ENCODE assay signal across 7 cellular contexts in genomic region chr2:213251618-213252017, GRCh38. TPM values are rescaled to one million over a fixed set of nuclear protein-coding genes. Genes with fewer than 3 reads are reported as not detected.
A peak's percentile ranks its signal among the peaks of the same experiment; 100 is the strongest.
DNase-seq lines count a peak whose midpoint lies in the region; ATAC-seq and TF ChIP-seq lines count a peak whose summit lies in the region.

No MANE protein-coding gene starts in this region.

- no peak overlapping the region for H2BK120ac ChIP-seq in IMR-90 (ENCODE audit: low read depth, low read length)

- no peak overlapping the region for H3K56ac ChIP-seq in IMR-90 (ENCODE audit: extremely low read depth, insufficient read depth, low read length)

- H3K27me3 Mint-ChIP-seq in memory B cell = peaks cover 5% of the 10 kb centered on the region

- H3K36me3 Mint-ChIP-seq in memory B cell = no peaks in the 10 kb centered on the region

- no peak overlapping the region for H4K91ac ChIP-seq in IMR-90 (ENCODE audit: insufficient read depth, low read depth, low read length)

- TF ChIP-seq POLR2A in IMR-90 (IDR thresholded peaks at IDR 0.05; ENCODE audit: low read depth, low read length) = no peak

- no peak overlapping the region for H2AK5ac ChIP-seq in IMR-90 (ENCODE audit: low read depth, low read length)

- H3K23ac ChIP-seq in IMR-90 (ENCODE audit: low read depth, low read length) = no peak overlapping the region

- peak; percentile 85 for TF ChIP-seq RAD21 in IMR-90 (IDR thresholded peaks at IDR 0.05; ENCODE audit: low read length)

- no peak overlapping the region for H2BK20ac ChIP-seq in IMR-90 (ENCODE audit: low read depth, low read length)

- DNase-seq in GM12864 (ENCODE audit: low read depth) (no peak), IMR-90 (peak; percentile 81), OCI-M1 (lab: John Stamatoyannopoulos, UW) (peak; percentile 83), dermis microvascular lymphatic vessel endothelial cell (ENCODE audit: low read depth in 2 of 2) (peak; percentile 51 to 68), memory B cell (ENCODE audit: low spot score in 2 of 2) (peak in 1 of 2 donors; percentile 36), NCI-H226 (no peak)

- H3K79me1 ChIP-seq in IMR-90 (ENCODE audit: low read depth in 1 of 2, low read length in 2 of 2) = no peaks in the 10 kb centered on the region

- no CpG with 5 or more reads among the region's 3 CpGs for WGBS in IMR-90 (ENCODE audit: extremely low coverage in 2 of 2, insufficient read length in 1 of 2), 2 experiments

- no peak overlapping the region for H4K5ac ChIP-seq in IMR-90 (ENCODE audit: low read depth, low read length)

- dilution Hi-C loops in IMR-90 (cut with HindIII; ENCODE audit: low sequenced_read_pairs, unreplicated experiment) = no loop called here

- no peaks in the 10 kb centered on the region for H3K27me3 ChIP-seq in IMR-90 (ENCODE audit: control insufficient read depth, insufficient read depth, low read length)

- no peak overlapping the region for H2AFZ ChIP-seq in IMR-90 (replicated peaks; ENCODE audit: low read length, poor library complexity)

- CTCF ChIA-PET in IMR-90 (lab: Yijun Ruan, JAX) = interaction anchor here (0.6 kb wide), 1 partner anchor 501 kb away, joined by 5 read pairs; no protein-coding TSS in a partner anchor

- no peaks in the 10 kb centered on the region for H3K9me3 Mint-ChIP-seq in memory B cell

- TF ChIP-seq CTCF in GM12864 (IDR thresholded peaks at IDR 0.05; ENCODE audit: low read depth, low read length, missing control alignments) (peak; percentile 37), IMR-90 (conservative IDR thresholded peaks at IDR 0.05; ENCODE audit: low read depth, low read length) (peak; percentile 74)

- H3K4me3 ChIP-seq in GM12864 (ENCODE audit: low read depth, low read length) = no peak overlapping the region
- no peak overlapping the region for H3K4me3 ChIP-seq in IMR-90 (ENCODE audit: insufficient read depth, low read depth, low read length)

- H3K9me3 ChIP-seq in IMR-90 (ENCODE audit: control insufficient read depth, insufficient read depth, low read length) = no peaks in the 10 kb centered on the region

- BruUV-seq in IMR-90 (replicated peaks; lab: Mats Ljungman, UMichigan) = no TSS peak

- no peaks in the 10 kb centered on the region for H3K36me3 ChIP-seq in IMR-90 (ENCODE audit: control insufficient read depth, insufficient read depth, low read length)

- no peaks in the 10 kb centered on the region; the same call in 1 of the 2 replicates for H3K9me1 ChIP-seq in IMR-90 (ENCODE audit: insufficient read depth, low read length)

- in situ Hi-C loops in IMR-90 (cut with MboI; ENCODE audit: low sequenced_read_pairs) = loop anchor here (25.0 kb wide), 2 partner anchors 561 to 1561 kb away; partner anchors contain the start of gene BARD1

- H4K8ac ChIP-seq in IMR-90 (ENCODE audit: low read depth in 2 of 2, low read length in 2 of 2) = no peak overlapping the region

- no peak overlapping the region for H3K27ac Mint-ChIP-seq in memory B cell

- H3K27ac ChIP-seq in IMR-90 (ENCODE audit: insufficient read depth, low read length) = peak overlapping the region; percentile 18; the same call in 1 of the 2 replicates

- ATAC-seq in GM21786 (IDR thresholded peaks at IDR 0.05; ENCODE audit: unreplicated experiment) (peak; percentile 80), IMR-90 (ENCODE audit: low read depth) (peak; percentile 92), memory B cell (ENCODE audit: low read depth) (peak; percentile 71)

- POLR2A ChIA-PET in IMR-90 (lab: Charles Lee; ENCODE audit: unreplicated experiment) = interaction anchor here (1.0 kb wide), 1 partner anchor 10 kb away, joined by 3 read pairs; no protein-coding TSS in a partner anchor

- no peak overlapping the region for H3K4ac ChIP-seq in IMR-90 (ENCODE audit: low read depth, low read length)

- 0 out of 2 replicates have a peak overlapping the region, but pooled peaks have one; percentile 32 for H3K4me2 ChIP-seq in IMR-90 (ENCODE audit: low read depth, low read length)

- no peak overlapping the region for H2AK9ac ChIP-seq in IMR-90 (replicated peaks; ENCODE audit: low read depth, low read length, poor library complexity)

- H3K18ac ChIP-seq in IMR-90 (ENCODE audit: low read depth, low read length) = no peak overlapping the region

- H3K4me3 Mint-ChIP-seq in memory B cell = no peak overlapping the region

- intact Hi-C loops in IMR-90 (cut with micrococcal nuclease) = loop anchor here (2.0 to 5.0 kb wide), 3 partner anchors 556 to 1556 kb away; partner anchors contain the start of genes BARD1 and VWC2L

- H3K9ac ChIP-seq in IMR-90 (ENCODE audit: low read depth, low read length) = no peak overlapping the region

- no peak overlapping the region for H3K14ac ChIP-seq in IMR-90 (replicated peaks; ENCODE audit: low read depth, low read length)

- no peak overlapping the region for H2BK15ac ChIP-seq in IMR-90 (ENCODE audit: low read depth, low read length)

- no peaks in the 10 kb centered on the region for H3K4me1 ChIP-seq in IMR-90 (ENCODE audit: control insufficient read depth, insufficient read depth, low read length)

- no peak overlapping the region for H2BK5ac ChIP-seq in IMR-90 (ENCODE audit: low read depth, low read length, poor library complexity, severe bottlenecking)

- H4K20me1 ChIP-seq in IMR-90 (ENCODE audit: insufficient read depth, low read length) = no peaks in the 10 kb centered on the region

- no peaks in the 10 kb centered on the region for H3K4me1 Mint-ChIP-seq in memory B cell

TF ChIP-seq in IMR-90, 13 proteins besides CTCF, POLR2A, EP300 and RAD21:
- peak; percentile 97 for TF ChIP-seq NFE2L2 (IDR thresholded peaks at IDR 0.05; ENCODE audit: low read depth, low read length)
- peak; percentile 96 for TF ChIP-seq MAFK (IDR thresholded peaks at IDR 0.05; ENCODE audit: low read depth, low read length)
- TF ChIP-seq SMC3 (IDR thresholded peaks at IDR 0.05; ENCODE audit: low read depth, low read length) = peak; percentile 56; the same call in 1 of the 2 replicates
- TF ChIP-seq FOS (IDR thresholded peaks at IDR 0.05; ENCODE audit: low read depth, low read length) = no peak
- TF ChIP-seq CEBPB (IDR thresholded peaks at IDR 0.05; ENCODE audit: low read depth, low read length) = no peak

RNA-seq across cellular contexts. Expression of gene SPAG16, which starts 32.6 kb away (rescaled TPM):
- 7.3 and 16.9 TPM in 2 replicates for total RNA-seq in IMR-90 (2012; rRNA removed)
- 12.8 and 13.5 TPM in 2 replicates for polyA plus RNA-seq in IMR-90 (2012; rRNA removed)
- 6.3 TPM in 2 replicates for polyA plus RNA-seq in IMR-90 (2012; cell fraction: cytosol; rRNA removed)
- 1.4 and 4.7 TPM in 2 replicates for polyA plus RNA-seq in IMR-90 (2012; cell fraction: nucleus; rRNA removed; ENCODE audit: low replicate concordance)
- total RNA-seq in dermis microvascular lymphatic vessel endothelial cell = 8.1 and 11.0 TPM in 2 replicates

Comparison
In these comparisons a context has a peak if more than half of its experiments do, and no peak if none do; other contexts are left out.
1. DNase-seq: peak in IMR-90 (single experiment), OCI-M1 (single experiment) and dermis microvascular lymphatic vessel endothelial cell (2 of 2); none in GM12864 (single experiment) and NCI-H226 (single experiment).
2. Peak in every context shown above with its lines, with median percentiles within 50 percentile points of each other: ATAC-seq.